ENCODE assay signal across 8 cellular contexts in genomic region chr13:99969934-99970760, GRCh38. TPM values are rescaled to one million over a fixed set of nuclear protein-coding genes. Genes with fewer than 3 reads are reported as not detected.
DNase-seq lines count a peak whose midpoint lies in the region; ATAC-seq and TF ChIP-seq lines count a peak whose summit lies in the region.

No MANE protein-coding gene starts in this region.

- H3K4me3 ChIP-seq in BE2C (ENCODE audit: low read depth, low read length), result peak overlapping the region; percentile 29; the same call in 1 of the 2 replicates
- no peak overlapping the region for H3K4me3 ChIP-seq in GM23248

- no peaks in the 10 kb centered on the region for H3K36me3 ChIP-seq in BE2C
- no peaks in the 10 kb centered on the region for H3K36me3 ChIP-seq in GM23248 (ENCODE audit: low read depth)

- TF ChIP-seq CTCF in BE2C (IDR thresholded peaks at IDR 0.05; ENCODE audit: low read depth, low read length), result no peak
- TF ChIP-seq CTCF in chondrocyte (IDR thresholded peaks at IDR 0.05), result no peak

- peaks cover 34% of the 10 kb centered on the region for H3K4me1 Mint-ChIP-seq in chondrocyte (ENCODE audit: low read depth)
- peaks cover 19 to 20% of the 10 kb centered on the region in 2 donors for H3K4me1 Mint-ChIP-seq in natural killer cell treated with Interleukin-12 subunit alpha and Interleukin-12 subunit beta and Interleukin-15 and Interleukin-18, amount 100 ng/mL, for 72 hours (ENCODE audit: low read depth in 2 of 2)

- H3K9me3 Mint-ChIP-seq in chondrocyte (ENCODE audit: low read depth), result no peaks in the 10 kb centered on the region
- H3K9me3 Mint-ChIP-seq in natural killer cell treated with Interleukin-12 subunit alpha and Interleukin-12 subunit beta and Interleukin-15 and Interleukin-18, amount 100 ng/mL, for 72 hours, result no peaks in the 10 kb centered on the region

- H3K27ac Mint-ChIP-seq in chondrocyte (ENCODE audit: unreplicated experiment), result peak overlapping the region; percentile 95
- peak overlapping the region; percentile 56 to 58 for H3K27ac Mint-ChIP-seq in natural killer cell treated with Interleukin-12 subunit alpha and Interleukin-12 subunit beta and Interleukin-15 and Interleukin-18, amount 100 ng/mL, for 72 hours

- H3K79me2 ChIP-seq in GM23248 (ENCODE audit: insufficient read depth), result no peaks in the 10 kb centered on the region

- ATAC-seq in natural killer cell treated with Interleukin-12 subunit alpha and Interleukin-12 subunit beta and Interleukin-15 and Interleukin-18, amount 100 ng/mL, for 72 hours, result peak; percentile 52 to 68
- no peak for ATAC-seq in HG03442 (IDR thresholded peaks at IDR 0.05; ENCODE audit: unreplicated experiment)
- ATAC-seq in GM21723 (IDR thresholded peaks at IDR 0.05; ENCODE audit: unreplicated experiment), result no peak

- H3K27me3 Mint-ChIP-seq in chondrocyte (ENCODE audit: low read depth), result peaks cover 1% of the 10 kb centered on the region
- H3K27me3 Mint-ChIP-seq in natural killer cell treated with Interleukin-12 subunit alpha and Interleukin-12 subunit beta and Interleukin-15 and Interleukin-18, amount 100 ng/mL, for 72 hours, result peaks cover 58 to 73% of the 10 kb centered on the region in 2 donors

- 4 to 7% methylated on average over 63 to 69 of the region's 96 CpGs for WGBS in GM23248 (ENCODE audit: low coverage in 1 of 2, low lambda C conversion rate in 2 of 2, missing lambda C conversion rate in 2 of 2), 2 experiments

- H3K36me3 Mint-ChIP-seq in chondrocyte (ENCODE audit: low read depth), result peaks cover 5% of the 10 kb centered on the region
- peaks cover 25% of the 10 kb centered on the region for H3K36me3 Mint-ChIP-seq in natural killer cell treated with Interleukin-12 subunit alpha and Interleukin-12 subunit beta and Interleukin-15 and Interleukin-18, amount 100 ng/mL, for 72 hours

- in situ Hi-C loops in GM23248 (cut with MboI), result no loop called here

- H3K9me3 ChIP-seq in BE2C, result no peaks in the 10 kb centered on the region; the same call in 1 of the 2 replicates
- H3K9me3 ChIP-seq in GM23248 (ENCODE audit: low read depth), result no peaks in the 10 kb centered on the region

- no peak overlapping the region for H3K27ac ChIP-seq in GM23248

- no peaks in the 10 kb centered on the region for H4K20me1 ChIP-seq in GM23248 (ENCODE audit: insufficient read depth)

- H3K27me3 ChIP-seq in BE2C (peaks cover 100% of the 10 kb centered on the region), GM23248 (replicated peaks; ENCODE audit: insufficient read depth) (peaks cover 85% of the 10 kb centered on the region)

- H3K4me2 ChIP-seq in GM23248 (ENCODE audit: unreplicated experiment), result no peak overlapping the region

- no peak overlapping the region; the same call in 1 of the 2 replicates for H2AFZ ChIP-seq in GM23248

- H3K4me3 Mint-ChIP-seq in chondrocyte (ENCODE audit: unreplicated experiment), result peak overlapping the region; percentile 83
- H3K4me3 Mint-ChIP-seq in natural killer cell treated with Interleukin-12 subunit alpha and Interleukin-12 subunit beta and Interleukin-15 and Interleukin-18, amount 100 ng/mL, for 72 hours, result peak overlapping the region; percentile 84

- DNase-seq in BE2C (peak; percentile 58), GM23248 (peak; percentile 71), RKO (ENCODE audit: low spot score) (peak; percentile 72), chondrocyte (ENCODE audit: low spot score) (no peak), NCI-H2107 (lab: John Stamatoyannopoulos, UW) (no peak)
- no peak for DNase-seq in natural killer cell treated with Interleukin-12 subunit alpha and Interleukin-12 subunit beta and Interleukin-15 and Interleukin-18, amount 100 ng/mL, for 72 hours (ENCODE audit: low spot score)

- no peaks in the 10 kb centered on the region for H3K9me2 ChIP-seq in GM23248 (ENCODE audit: insufficient read depth)

- H3F3A ChIP-seq in GM23248 (ENCODE audit: insufficient read depth), result no peaks in the 10 kb centered on the region

- H3K4me1 ChIP-seq in BE2C (no peaks in the 10 kb centered on the region), GM23248 (ENCODE audit: insufficient read depth) (peaks cover 4% of the 10 kb centered on the region; the same call in 1 of the 2 replicates)

- no peak overlapping the region for H3K9ac ChIP-seq in GM23248

RNA-seq across cellular contexts. Expression of gene ZIC5, which starts 1.4 kb away (rescaled TPM):
- polyA plus RNA-seq in BE2C (2012; ENCODE audit: insufficient read depth, insufficient read length, low read depth), result not detected
- not detected in 2 replicates for total RNA-seq in GM23248 (2014; rRNA removed; shearing (Covaris generic))
- not detected in 2 replicates for polyA plus RNA-seq in GM23248 (2016; fragmentation: Nextera tagmentation; extraction: Ambion mirVana)
- total RNA-seq in chondrocyte, result 2.7 to 5.8 TPM (median 3.1 TPM) in 3 replicates
- not detected for total RNA-seq in natural killer cell treated with Interleukin-12 subunit alpha and Interleukin-12 subunit beta and Interleukin-15 and Interleukin-18, amount 100 ng/mL, for 72 hours

RNA-seq across cellular contexts. Expression of gene ZIC2, which starts 11.4 kb away (rescaled TPM):
- not detected for polyA plus RNA-seq in BE2C (2012; ENCODE audit: insufficient read depth, insufficient read length, low read depth)
- total RNA-seq in GM23248 (2014; rRNA removed; shearing (Covaris generic)), result not detected in 2 replicates
- polyA plus RNA-seq in GM23248 (2016; fragmentation: Nextera tagmentation; extraction: Ambion mirVana), result not detected in 2 replicates
- total RNA-seq in chondrocyte, result 26.4 to 55.8 TPM (median 30.6 TPM) in 3 replicates
- total RNA-seq in natural killer cell treated with Interleukin-12 subunit alpha and Interleukin-12 subunit beta and Interleukin-15 and Interleukin-18, amount 100 ng/mL, for 72 hours, result 1 to 10 TPM in 1 of 2 donors, not detected in 1; 3.4 TPM

Comparison
In these comparisons a context has a peak if more than half of its experiments do, and no peak if none do; other contexts are left out.
1. DNase-seq: peak in BE2C (single experiment), GM23248 (single experiment) and RKO (single experiment); none in chondrocyte (single experiment), natural killer cell treated with Interleukin-12 subunit alpha and Interleukin-12 subunit beta and Interleukin-15 and Interleukin-18, amount 100 ng/mL, for 72 hours (single experiment) and NCI-H2107 (single experiment).
2. ATAC-seq: peak in natural killer cell treated with Interleukin-12 subunit alpha and Interleukin-12 subunit beta and Interleukin-15 and Interleukin-18, amount 100 ng/mL, for 72 hours (2 of 2); none in HG03442 (single experiment) and GM21723 (single experiment).